ENCODE assay signal across 1 cellular context in genomic region chr15:59372352-59373211, GRCh38.
A peak's percentile ranks its signal among the peaks of the same experiment; 100 is the strongest.
TF ChIP-seq lines count a peak whose summit lies in the region.

MYO1E (minus strand) TSS chr15:59372871; CDS start chr15:59372500, 371 bp downstream.

TF ChIP-seq in GM23338, 12 proteins besides CTCF, POLR2A, EP300 and RAD21 (continued from another document):
- no peak for TF ChIP-seq REST (IDR thresholded peaks at IDR 0.05; ENCODE audit: unreplicated experiment)
- peak; percentile 98 for TF ChIP-seq POLR2AphosphoS5 (IDR thresholded peaks at IDR 0.05; ENCODE audit: low read depth)
- TF ChIP-seq ZNF331 (CRISPR knock-in tag; IDR thresholded peaks at IDR 0.05; ENCODE audit: low read depth): no peak
- TF ChIP-seq EZH2phosphoT487 (IDR thresholded peaks at IDR 0.05; ENCODE audit: unreplicated experiment): no peak
- peak; percentile 51; the same call in 1 of the 2 replicates for TF ChIP-seq CREB1 (CRISPR knock-in tag; IDR thresholded peaks at IDR 0.05; ENCODE audit: low read depth)
- no peak for TF ChIP-seq ZNF114 (CRISPR knock-in tag; IDR thresholded peaks at IDR 0.05)
